Comparison of ENCODE assay signal across 14 cellular contexts in the genomic region with DNA sequence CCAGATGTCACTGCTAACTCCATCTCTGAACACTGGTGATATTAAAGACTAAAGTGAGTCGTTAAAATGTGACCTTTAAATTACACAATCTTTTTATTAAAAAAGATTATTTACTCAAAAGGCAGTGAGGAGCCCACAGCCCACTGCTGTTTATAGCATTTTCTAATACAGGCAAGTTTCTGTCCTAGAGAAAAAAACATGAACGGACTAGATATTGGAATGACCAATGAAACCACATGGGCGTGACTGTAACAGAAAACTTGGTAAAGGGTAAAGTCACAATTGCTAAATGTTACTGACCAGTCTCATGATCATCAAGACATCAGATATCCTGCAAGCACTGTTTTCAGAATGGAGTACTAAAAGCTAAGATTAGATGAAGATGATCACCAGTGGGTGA.
DNase-seq lines count a peak whose midpoint lies in the region; ATAC-seq and TF ChIP-seq lines count a peak whose summit lies in the region.
"Had no signal": no experiment of that assay in that cellular context is flagged by ENCODE, and none has a peak within 500 bp of the region (broad histone marks: within the 10 kb centered on the region; RNA-seq: fewer than 3 reads in every experiment).

No MANE protein-coding gene starts in this region.

- in situ Hi-C loops in mammary epithelial cell (cut with MboI; ENCODE audit: low sequenced_read_pairs in 2 of 2) (loop anchor here in 1 of 2 donors (10.0 kb wide), 1 partner anchor 309 kb away; no protein-coding TSS in a partner anchor), SK-MEL-5 (cut with HindIII; ENCODE audit: low pct_unique_long_range_greater_than_20kb, low sequenced_read_pairs) (loop anchor here (10.0 kb wide), 1 partner anchor 309 kb away; no protein-coding TSS in a partner anchor)

- WGBS in mammary epithelial cell (ENCODE audit: low coverage, missing lambda C conversion rate) = 46% methylated on average over 3 of the region's 3 CpGs

- no peaks in the 10 kb centered on the region for H3K27me3 Mint-ChIP-seq in MCF 10A (ENCODE audit: insufficient read depth, unreplicated experiment)
- H3K27me3 Mint-ChIP-seq: CD4-positive, alpha-beta T cell had no signal

- H3K4me3 Mint-ChIP-seq in MCF 10A (ENCODE audit: unreplicated experiment) = no peak overlapping the region
- H3K4me3 Mint-ChIP-seq: CD4-positive, alpha-beta T cell had no signal

- no peaks in the 10 kb centered on the region for H3K36me3 ChIP-seq in mammary epithelial cell (ENCODE audit: insufficient read depth, low read length)
- H3K36me3 ChIP-seq: HAP-1 had no signal

- no peak for TF ChIP-seq CTCF in mammary epithelial cell (conservative IDR thresholded peaks at IDR 0.05 in 1 of 2, IDR thresholded peaks at IDR 0.05 in 1 of 2; ENCODE audit: extremely low read depth in 1 of 2, insufficient read depth in 1 of 2, low read depth in 1 of 2, low read length in 2 of 2)
- no peak for TF ChIP-seq CTCF in MCF 10A (IDR thresholded peaks at IDR 0.05; ENCODE audit: unreplicated experiment)

- no peak overlapping the region for H3K9ac ChIP-seq in mammary epithelial cell (ENCODE audit: insufficient read depth, low read length)

- peak; percentile 27 for DNase-seq in mammary epithelial cell
- no peak for DNase-seq in MCF 10A (ENCODE audit: unreplicated experiment)
- DNase-seq in SK-MEL-5 (ENCODE audit: low read depth, low spot score) = peak; percentile 96
- DNase-seq in foreskin melanocyte = peak; percentile 87
- no peak for DNase-seq in NCI-H2081 treated with DMSO at 0.1 percent for 48 hours (lab: John Stamatoyannopoulos, UW)
- DNase-seq in NCI-H187 treated with DMSO at 0.1 percent for 48 hours (lab: John Stamatoyannopoulos, UW) = no peak
- DNase-seq: AML-193; Caco-2; CD4-positive, alpha-beta T cell had no signal

- no peak overlapping the region for H3K4me2 ChIP-seq in mammary epithelial cell (ENCODE audit: insufficient read depth, low read depth, low read length)
- H3K4me2 ChIP-seq: A549 had no signal

- POLR2A ChIA-PET in MCF 10A (lab: Yijun Ruan, JAX) = no interaction called here

- no peaks in the 10 kb centered on the region for H3K36me3 Mint-ChIP-seq in MCF 10A (ENCODE audit: insufficient read depth, unreplicated experiment)

- H3K4me3 ChIP-seq in mammary epithelial cell (replicated peaks in 1 of 3; ENCODE audit: insufficient read depth in 1 of 3, low read depth in 2 of 3, low read length in 3 of 3) = no peak overlapping the region
- H3K4me3 ChIP-seq: A549, HAP-1 had no signal

- ATAC-seq in HG03039 (IDR thresholded peaks at IDR 0.05; ENCODE audit: unreplicated experiment) = no peak
- ATAC-seq: A549 had no signal

- CTCF ChIA-PET in mammary epithelial cell (lab: Charles Lee; ENCODE audit: low non-redundant PET) (no interaction called here), MCF 10A (lab: Yijun Ruan, JAX) (interaction anchor here (1.4 to 12.7 kb wide), 2 partner anchors 300 to 305 kb away, joined by 4 to 186 read pairs; no protein-coding TSS in a partner anchor)

- H2AFZ ChIP-seq in mammary epithelial cell (ENCODE audit: low read depth, low read length) = no peak overlapping the region

- H3K27me3 ChIP-seq in mammary epithelial cell (ENCODE audit: insufficient read depth, low read length) = no peaks in the 10 kb centered on the region

- no peaks in the 10 kb centered on the region for H3K4me1 Mint-ChIP-seq in MCF 10A (ENCODE audit: insufficient read depth, unreplicated experiment)

- no peak overlapping the region for H3K27ac ChIP-seq in mammary epithelial cell (ENCODE audit: insufficient read depth, low read depth, low read length)
- H3K27ac ChIP-seq: 22Rv1, A549, C4-2B had no signal

- no TSS peak for BruUV-seq in mammary epithelial cell (replicated peaks; lab: Mats Ljungman, UMichigan)
- BruUV-seq in MCF 10A (replicated peaks; lab: Mats Ljungman, UMichigan) = no TSS peak

- dilution Hi-C loops in mammary epithelial cell (cut with HindIII; ENCODE audit: low sequenced_read_pairs) = no loop called here

- no peaks in the 10 kb centered on the region for H3K9me3 ChIP-seq in mammary epithelial cell (replicated peaks; ENCODE audit: insufficient read depth, low read length)
- H3K9me3 ChIP-seq: A549, Caco-2, HAP-1 had no signal

- no peaks in the 10 kb centered on the region for H3K9me3 Mint-ChIP-seq in MCF 10A (ENCODE audit: unreplicated experiment)
- H3K9me3 Mint-ChIP-seq: CD4-positive, alpha-beta T cell had no signal

- no peaks in the 10 kb centered on the region for H3K79me2 ChIP-seq in mammary epithelial cell (ENCODE audit: insufficient read depth, low read length)

- intact Hi-C loops in mammary epithelial cell (cut with micrococcal nuclease) (no loop called here), MCF 10A (cut with micrococcal nuclease) (no loop called here)

- H3K4me1 ChIP-seq in mammary epithelial cell (ENCODE audit: insufficient read depth, low read length) = no peaks in the 10 kb centered on the region
- H3K4me1 ChIP-seq: A549, Caco-2, HAP-1 had no signal

- no peaks in the 10 kb centered on the region for H4K20me1 ChIP-seq in mammary epithelial cell (ENCODE audit: insufficient read depth, low read length)

- H3K27ac Mint-ChIP-seq in MCF 10A (ENCODE audit: low read depth, unreplicated experiment) = no peak overlapping the region
- H3K27ac Mint-ChIP-seq: CD4-positive, alpha-beta T cell had no signal

Comparison
In these comparisons a context has a peak if more than half of its experiments do, and no peak if none do; other contexts are left out.
1. DNase-seq: peak in mammary epithelial cell (single experiment), SK-MEL-5 (single experiment) and foreskin melanocyte (single experiment); none in MCF 10A (single experiment), NCI-H2081 treated with DMSO at 0.1 percent for 48 hours (single experiment) and NCI-H187 treated with DMSO at 0.1 percent for 48 hours (single experiment).